ENCODE assay signal across 29 cellular contexts in genomic region chr5:144820285-144820684, GRCh38.
"Had no signal": no experiment of that assay in that cellular context is flagged by ENCODE, and none has a peak within 500 bp of the region (broad histone marks: within the 10 kb centered on the region; RNA-seq: fewer than 3 reads in every experiment).

No MANE protein-coding gene starts in this region.

- H3K27ac ChIP-seq: neutrophil, parathyroid adenoma, psoas muscle, right lobe of liver, sigmoid colon, spleen, suprapubic skin, testis, tibial artery, upper lobe of right lung, uterus had no signal

- H3K36me3 ChIP-seq: neutrophil, right lobe of liver, sigmoid colon, spleen, suprapubic skin, tibial artery, transverse colon, upper lobe of right lung had no signal

- ATAC-seq: naive thymus-derived CD8-positive, alpha-beta T cell; natural killer cell treated with Interleukin-12 subunit alpha and Interleukin-12 subunit beta and Interleukin-15 and Interleukin-18, amount 100 ng/mL, for 72 hours; psoas muscle; right cardiac atrium; right lobe of liver; stimulated activated memory B cell treated with anti-CD40 and anti-IgM and Interleukin-4, amounts not matched to agents 10 μg/mL and 1 μg/mL and 100 μg/mL, for 72 hours; stimulated activated naive CD8-positive, alpha-beta T cell treated with anti-CD3 and anti-CD28 coated beads, Interleukin-15, amount 100 ng/mL, for 72 hours; stimulated activated naive CD8-positive, alpha-beta T cell treated with anti-CD3 and anti-CD28 coated beads, Interleukin-15, Interleukin-2, amounts not matched to agents 100 U/mL and 50 U/mL, for 24 hours; upper lobe of right lung had no signal

- H3K4me2 ChIP-seq: smooth muscle cell had no signal

- H3K4me1 ChIP-seq: parathyroid adenoma, psoas muscle, right lobe of liver, sigmoid colon, spleen, suprapubic skin, testis, tibial artery, upper lobe of right lung, uterus had no signal

- H3K9me3 ChIP-seq: neutrophil, right lobe of liver, sigmoid colon, suprapubic skin, testis, tibial artery, transverse colon, upper lobe of right lung, uterus had no signal

- H3K79me2 ChIP-seq: parathyroid adenoma had no signal

- DNase-seq: naive thymus-derived CD8-positive, alpha-beta T cell; nephron progenitor cell; nucleus accumbens; posterior cingulate gyrus; psoas muscle; right cardiac atrium; right lobe of liver; sigmoid colon; spleen; stimulated activated CD4-positive, alpha-beta T cell treated with anti-CD3 and anti-CD28 coated beads, Interleukin-12 subunit alpha, Interleukin-12 subunit beta, amount 100 ng/mL, for 4 hours; stimulated activated CD4-positive, alpha-beta T cell treated with anti-CD3 and anti-CD28 coated beads, Interleukin-1b, Interleukin-23, amount 100 ng/mL, for 48 hours; stimulated activated CD4-positive, alpha-beta T cell treated with anti-CD3 and anti-CD28 coated beads, Interleukin-4, amount 100 ng/mL, for 1 hour; stimulated activated CD4-positive, alpha-beta T cell treated with anti-CD3 and anti-CD28 coated beads, Interleukin-4, amount 100 ng/mL, for 4 hours; stimulated activated CD8-positive, alpha-beta memory T cell treated with anti-CD3 and anti-CD28 coated beads, Interleukin-4, amount 100 ng/mL, for 48 hours; stimulated activated naive CD4-positive, alpha-beta T cell; stimulated activated naive CD8-positive, alpha-beta T cell treated with anti-CD3 and anti-CD28 coated beads, Interleukin-15, amount 100 ng/mL, for 72 hours; stimulated activated naive CD8-positive, alpha-beta T cell treated with anti-CD3 and anti-CD28 coated beads, Interleukin-15, Interleukin-2, amounts not matched to agents 100 U/mL and 50 U/mL, for 24 hours; substantia nigra; testis; tibial artery; transverse colon; upper lobe of right lung; uterus had no signal

- H2AFZ ChIP-seq: parathyroid adenoma had no signal

- H3K27me3 ChIP-seq: neutrophil, right lobe of liver, sigmoid colon, spleen, suprapubic skin, testis, tibial artery, transverse colon, upper lobe of right lung, uterus had no signal

- H3K4me3 ChIP-seq: psoas muscle, right lobe of liver, sigmoid colon, smooth muscle cell, spleen, suprapubic skin, testis, tibial artery, transverse colon, upper lobe of right lung, uterus had no signal
